8 cellular contexts compared by ENCODE assay signal in genomic region chr2:152336103-152336853, GRCh38. TPM values are rescaled to one million over a fixed set of nuclear protein-coding genes. Genes with fewer than 3 reads are reported as not detected.
DNase-seq lines count a peak whose midpoint lies in the region; ATAC-seq, FAIRE-seq and TF ChIP-seq lines count a peak whose summit lies in the region.

No MANE protein-coding gene starts in this region.

- POLR2A ChIA-PET in activated CD4-positive, alpha-beta memory T cell treated with anti-CD3 and anti-CD28 coated beads, Interleukin-2, amount 10 ng/mL, durations not matched to agents 7 days and 5 days (lab: Charles Lee) = no interaction called here

- peak overlapping the region; percentile 64 for H3K4me3 Mint-ChIP-seq in activated CD4-positive, alpha-beta memory T cell treated with anti-CD3 and anti-CD28 coated beads, Interleukin-2, amount 10 ng/mL, durations not matched to agents 7 days and 5 days
- peak overlapping the region; percentile 98 for H3K4me3 Mint-ChIP-seq in neural crest cell

- FAIRE-seq in frontal cortex (lab: Jason Lieb, UNC) = no peak

- CTCF ChIA-PET in activated CD4-positive, alpha-beta memory T cell treated with anti-CD3 and anti-CD28 coated beads, Interleukin-2, amount 10 ng/mL, durations not matched to agents 7 days and 5 days (lab: Charles Lee) = no interaction called here

- peak; percentile 29 for ATAC-seq in HG03354 (IDR thresholded peaks at IDR 0.05; ENCODE audit: poor library complexity, severe bottlenecking, unreplicated experiment)
- ATAC-seq in GM19324 (IDR thresholded peaks at IDR 0.05; ENCODE audit: low FRiP score, unreplicated experiment) = no peak

- H3K27ac Mint-ChIP-seq in activated CD4-positive, alpha-beta memory T cell treated with anti-CD3 and anti-CD28 coated beads, Interleukin-2, amount 10 ng/mL, durations not matched to agents 7 days and 5 days = no peak overlapping the region
- H3K27ac Mint-ChIP-seq in neural crest cell (ENCODE audit: unreplicated experiment) = peak overlapping the region; percentile 91

- H3K9me3 Mint-ChIP-seq in activated CD4-positive, alpha-beta memory T cell treated with anti-CD3 and anti-CD28 coated beads, Interleukin-2, amount 10 ng/mL, durations not matched to agents 7 days and 5 days = no peaks in the 10 kb centered on the region
- no peaks in the 10 kb centered on the region for H3K9me3 Mint-ChIP-seq in neural crest cell

- TF ChIP-seq CTCF in neural crest cell (conservative IDR thresholded peaks at IDR 0.05) = no peak

- peaks cover 12% of the 10 kb centered on the region for H3K4me1 Mint-ChIP-seq in activated CD4-positive, alpha-beta memory T cell treated with anti-CD3 and anti-CD28 coated beads, Interleukin-2, amount 10 ng/mL, durations not matched to agents 7 days and 5 days
- peaks cover 43% of the 10 kb centered on the region for H3K4me1 Mint-ChIP-seq in neural crest cell

- peaks cover 48% of the 10 kb centered on the region for H3K27me3 Mint-ChIP-seq in activated CD4-positive, alpha-beta memory T cell treated with anti-CD3 and anti-CD28 coated beads, Interleukin-2, amount 10 ng/mL, durations not matched to agents 7 days and 5 days
- H3K27me3 Mint-ChIP-seq in neural crest cell (ENCODE audit: low read depth) = no peaks in the 10 kb centered on the region

- H3K36me3 Mint-ChIP-seq in activated CD4-positive, alpha-beta memory T cell treated with anti-CD3 and anti-CD28 coated beads, Interleukin-2, amount 10 ng/mL, durations not matched to agents 7 days and 5 days (ENCODE audit: low read depth) = no peaks in the 10 kb centered on the region
- no peaks in the 10 kb centered on the region for H3K36me3 Mint-ChIP-seq in neural crest cell (ENCODE audit: low read depth)

- DNase-seq in stimulated activated CD4-positive, alpha-beta T cell treated with anti-CD3 and anti-CD28 coated beads, Interleukin-1b, Interleukin-23, amount 100 ng/mL, for 48 hours = peak; percentile 4
- DNase-seq in stimulated activated CD4-positive, alpha-beta T cell treated with anti-CD3 and anti-CD28 coated beads, Interleukin-4, amount 100 ng/mL, for 24 hours = no peak
- DNase-seq in activated CD4-positive, alpha-beta memory T cell treated with anti-CD3 and anti-CD28 coated beads, Interleukin-2, amount 10 ng/mL, durations not matched to agents 7 days and 5 days = no peak
- peak; percentile 34 to 57 for DNase-seq in frontal cortex (ENCODE audit: low spot score in 2 of 2)
- DNase-seq in neural crest cell (ENCODE audit: low read depth, low spot score) = peak; percentile 19
- no peak for DNase-seq in SKM-1 (lab: John Stamatoyannopoulos, UW; ENCODE audit: unreplicated experiment)

RNA-seq across cellular contexts. Expression of gene FMNL2, which starts 1.3 kb away (rescaled TPM):
- total RNA-seq in activated CD4-positive, alpha-beta memory T cell treated with anti-CD3 and anti-CD28 coated beads, Interleukin-2, amount 10 ng/mL, durations not matched to agents 7 days and 5 days = 1 to 10 TPM; 1.0 to 1.1 TPM
- 93.8 TPM for total RNA-seq in frontal cortex
- 54.9 and 55.3 TPM in 2 replicates for total RNA-seq in neural crest cell

Comparison
In these comparisons a context has a peak if more than half of its experiments do, and no peak if none do; other contexts are left out.
1. DNase-seq: peak in stimulated activated CD4-positive, alpha-beta T cell treated with anti-CD3 and anti-CD28 coated beads, Interleukin-1b, Interleukin-23, amount 100 ng/mL, for 48 hours (single experiment), frontal cortex (2 of 2) and neural crest cell (single experiment); none in stimulated activated CD4-positive, alpha-beta T cell treated with anti-CD3 and anti-CD28 coated beads, Interleukin-4, amount 100 ng/mL, for 24 hours (single experiment), activated CD4-positive, alpha-beta memory T cell treated with anti-CD3 and anti-CD28 coated beads, Interleukin-2, amount 10 ng/mL, durations not matched to agents 7 days and 5 days (single experiment) and SKM-1 (single experiment).
2. RNA of gene FMNL2, which starts 1.3 kb away (total RNA-seq): 93.8 TPM in frontal cortex (single experiment) and 54.9 to 55.3 TPM in neural crest cell; 1.0 to 1.1 TPM in activated CD4-positive, alpha-beta memory T cell treated with anti-CD3 and anti-CD28 coated beads, Interleukin-2, amount 10 ng/mL, durations not matched to agents 7 days and 5 days; every median in the first group is over 10 times any median in the second.